ENCODE assay signal across 1 cellular context in genomic region chr20:7214081-7214740, GRCh38.
TF ChIP-seq lines count a peak whose summit lies in the region.

No MANE protein-coding gene starts in this region.

TF ChIP-seq in GM23338, 12 proteins besides CTCF, POLR2A, EP300 and RAD21 (continued from another document):
- TF ChIP-seq ETS1 (IDR thresholded peaks at IDR 0.05) = no peak
- TF ChIP-seq CREB1 (CRISPR knock-in tag; IDR thresholded peaks at IDR 0.05; ENCODE audit: low read depth) = no peak
- TF ChIP-seq POLR2AphosphoS5 (IDR thresholded peaks at IDR 0.05; ENCODE audit: low read depth) = no peak
- TF ChIP-seq STAT1 (IDR thresholded peaks at IDR 0.05; ENCODE audit: unreplicated experiment) = no peak
- no peak for TF ChIP-seq ZNF462 (CRISPR knock-in tag; IDR thresholded peaks at IDR 0.05)
- TF ChIP-seq ZNF114 (CRISPR knock-in tag; IDR thresholded peaks at IDR 0.05) = no peak
TF ChIP-seq in GM23338: peak in this region for 0.
